22 cellular contexts compared by ENCODE assay signal in genomic region chr12:117039891-117040309, GRCh38. TPM values are rescaled to one million over a fixed set of nuclear protein-coding genes. Genes with fewer than 3 reads are reported as not detected.
DNase-seq lines count a peak whose midpoint lies in the region; ATAC-seq, FAIRE-seq and TF ChIP-seq lines count a peak whose summit lies in the region.
"Had no signal": no experiment of that assay in that cellular context is flagged by ENCODE, and none has a peak within 500 bp of the region (broad histone marks: within the 10 kb centered on the region; RNA-seq: fewer than 3 reads in every experiment).

No MANE protein-coding gene starts in this region.

- TF ChIP-seq EP300 in K562 (IDR thresholded peaks at IDR 0.05; ENCODE audit: low read length) (no peak), HepG2 (IDR thresholded peaks at IDR 0.05; ENCODE audit: low read depth in 2 of 2, low read length in 2 of 2) (no peak), HepG2 (CRISPR knock-in tag; IDR thresholded peaks at IDR 0.05; ENCODE audit: borderline replicate concordance) (no peak)

- H3K27ac ChIP-seq in BLaER1 (peak overlapping the region; percentile 74), DND-41 (ENCODE audit: low read length) (peak overlapping the region; percentile 12; the same call in 1 of the 2 replicates), K562 (ENCODE audit: extremely low read depth, low read depth, low read length) (no peak overlapping the region), HepG2 (ENCODE audit: extremely low read length, insufficient read depth, low read length) (no peak overlapping the region), esophagus squamous epithelium (no peak overlapping the region)
- H3K27ac ChIP-seq: A549, KMS-11 had no signal

- H3K36me3 ChIP-seq in BLaER1 (no peaks in the 10 kb centered on the region), DND-41 (ENCODE audit: insufficient read depth, low read length) (peaks cover 42% of the 10 kb centered on the region), K562 (ENCODE audit: control insufficient read depth, insufficient read depth, low read length) (no peaks in the 10 kb centered on the region), HepG2 (replicated peaks in 1 of 2; ENCODE audit: control insufficient read depth in 1 of 2, insufficient read depth in 2 of 2, low read length in 2 of 2) (peaks cover 5 to 8% of the 10 kb centered on the region in 2 experiments; a peak in 4 of 5 replicates), esophagus squamous epithelium (no peaks in the 10 kb centered on the region)

- TF ChIP-seq POLR2A in K562 (conservative IDR thresholded peaks at IDR 0.05): no peak
- no peak for TF ChIP-seq POLR2A in HepG2 (IDR thresholded peaks at IDR 0.05; ENCODE audit: insufficient read depth in 1 of 2, low read depth in 2 of 2, low read length in 2 of 2)
- TF ChIP-seq POLR2A in esophagus squamous epithelium (IDR thresholded peaks at IDR 0.05): no peak

- H3K9me1 ChIP-seq in K562 (ENCODE audit: control insufficient read depth, insufficient read depth, low read length): no peaks in the 10 kb centered on the region

- peak overlapping the region; percentile 89 for H3K4me2 ChIP-seq in BLaER1
- no peak overlapping the region for H3K4me2 ChIP-seq in DND-41 (ENCODE audit: insufficient read depth, low read length)
- no peak overlapping the region for H3K4me2 ChIP-seq in K562 (ENCODE audit: insufficient read depth, low read length)
- H3K4me2 ChIP-seq in HepG2 (ENCODE audit: low read depth, low read length): no peak overlapping the region
- H3K4me2 ChIP-seq: A549, GM23338, KMS-11, SK-N-SH had no signal

- H3K79me2 ChIP-seq in DND-41 (ENCODE audit: insufficient read depth, low read length) (no peaks in the 10 kb centered on the region), K562 (ENCODE audit: control insufficient read depth, insufficient read depth, low read length) (no peaks in the 10 kb centered on the region), HepG2 (ENCODE audit: insufficient read depth, low read length) (no peaks in the 10 kb centered on the region)

- 91% methylated on average over 14 of the region's 19 CpGs for WGBS in K562 (ENCODE audit: insufficient coverage, low coverage, missing lambda C conversion rate)
- 98% methylated on average over 11 of the region's 19 CpGs for WGBS in HepG2 (ENCODE audit: low lambda C conversion rate)
- 60 to 67% methylated on average over 1 to 4 of the region's 19 CpGs for WGBS in esophagus squamous epithelium, 2 donors

- no peak for DNase-seq in DND-41
- DNase-seq in K562 (ENCODE audit: extremely low read depth in 1 of 4, low spot score in 3 of 4): no peak
- DNase-seq in HepG2 (ENCODE audit: low spot score): no peak
- no peak for DNase-seq in NCI-H2107 (lab: John Stamatoyannopoulos, UW)
- no peak for DNase-seq in esophagus squamous epithelium (lab: John Stamatoyannopoulos, UW)
- DNase-seq: CD8-positive, alpha-beta T cell; NCI-H1417 treated with DMSO at 0.1 percent for 48 hours; NCI-H187 treated with DMSO at 0.1 percent for 48 hours; NCI-H226; NCI-H524; NCI-H82; OCI-M1; SHP77 treated with DMSO at 0.1 percent for 48 hours; SK-N-SH had no signal

- H2AFZ ChIP-seq in DND-41 (ENCODE audit: low read depth, low read length): no peak overlapping the region
- H2AFZ ChIP-seq in K562 (ENCODE audit: low read depth, low read length): no peak overlapping the region
- H2AFZ ChIP-seq in HepG2 (ENCODE audit: low read length): no peak overlapping the region
- H2AFZ ChIP-seq: GM23338 had no signal

- peaks cover 100% of the 10 kb centered on the region for H3K4me1 ChIP-seq in BLaER1
- no peaks in the 10 kb centered on the region for H3K4me1 ChIP-seq in DND-41 (ENCODE audit: insufficient read depth, low read length)
- H3K4me1 ChIP-seq in K562 (replicated peaks in 1 of 2; ENCODE audit: control insufficient read depth in 2 of 2, insufficient read depth in 2 of 2, low read length in 2 of 2): peaks cover 36 to 73% of the 10 kb centered on the region in 2 experiments
- H3K4me1 ChIP-seq in HepG2 (ENCODE audit: insufficient read depth, low read length): peaks cover 36% of the 10 kb centered on the region
- no peaks in the 10 kb centered on the region for H3K4me1 ChIP-seq in esophagus squamous epithelium

- H3K4me3 ChIP-seq in BLaER1: 0 out of 2 replicates have a peak overlapping the region, but pooled peaks have one; percentile 4
- no peak overlapping the region for H3K4me3 ChIP-seq in DND-41 (ENCODE audit: low read depth in 1 of 2, low read length in 2 of 2)
- H3K4me3 ChIP-seq in K562: no peak overlapping the region
- H3K4me3 ChIP-seq in HepG2 (replicated peaks in 1 of 3; ENCODE audit: insufficient read depth in 1 of 3, low read depth in 2 of 3, low read length in 3 of 3): no peak overlapping the region
- H3K4me3 ChIP-seq in esophagus squamous epithelium: no peak overlapping the region
- H3K4me3 ChIP-seq: A549, GM23338 had no signal

- POLR2A ChIA-PET in K562 (lab: Yijun Ruan, JAX) (no interaction called here), HepG2 (lab: Yijun Ruan, JAX) (no interaction called here)

- no peaks in the 10 kb centered on the region for H3K9me3 ChIP-seq in BLaER1
- H3K9me3 ChIP-seq in DND-41 (ENCODE audit: insufficient read depth, low read length, severe bottlenecking): no peaks in the 10 kb centered on the region
- no peaks in the 10 kb centered on the region for H3K9me3 ChIP-seq in K562 (replicated peaks; ENCODE audit: control insufficient read depth, insufficient read depth, low read depth, low read length)
- no peaks in the 10 kb centered on the region for H3K9me3 ChIP-seq in HepG2 (ENCODE audit: low read length)
- H3K9me3 ChIP-seq in esophagus squamous epithelium: no peaks in the 10 kb centered on the region
- H3K9me3 ChIP-seq: A549, SK-N-SH had no signal

- ATAC-seq in DND-41 (ENCODE audit: insufficient read depth, low read depth): no peak
- ATAC-seq in K562: no peak
- no peak for ATAC-seq in HepG2
- no peak for ATAC-seq in GM21786 (IDR thresholded peaks at IDR 0.05; ENCODE audit: unreplicated experiment)
- ATAC-seq: A549; CD8-positive, alpha-beta T cell; GM23338 had no signal

- TF ChIP-seq RAD21 in K562 (CRISPR knock-in tag; conservative IDR thresholded peaks at IDR 0.05 in 1 of 2, IDR thresholded peaks at IDR 0.05 in 1 of 2): no peak
- TF ChIP-seq RAD21 in HepG2 (CRISPR knock-in tag; IDR thresholded peaks at IDR 0.05): no peak

- in situ Hi-C loops in K562 (cut with MboI) (no loop called here), HepG2 (cut with HindIII; ENCODE audit: extremely low pct_ligation_motif_present, low pct_unique_long_range_greater_than_20kb) (no loop called here)

- TF ChIP-seq CTCF in DND-41 (IDR thresholded peaks at IDR 0.05; ENCODE audit: borderline replicate concordance, extremely low read depth, low read length, poor library complexity, severe bottlenecking) (no peak), K562 (IDR thresholded peaks at IDR 0.05 in 2 of 3, conservative IDR thresholded peaks at IDR 0.05 in 1 of 3; ENCODE audit: insufficient read depth in 2 of 3, low read depth in 1 of 3, low read length in 3 of 3) (no peak), HepG2 (CRISPR knock-in tag; IDR thresholded peaks at IDR 0.05) (no peak), esophagus squamous epithelium (IDR thresholded peaks at IDR 0.05) (no peak)

- intact Hi-C loops in K562 (cut with micrococcal nuclease) (no loop called here), HepG2 (cut with micrococcal nuclease; ENCODE audit: unreplicated experiment) (no loop called here), esophagus squamous epithelium (cut with DNase I) (no loop called here)

- no peaks in the 10 kb centered on the region for H4K20me1 ChIP-seq in BLaER1
- H4K20me1 ChIP-seq in DND-41 (ENCODE audit: insufficient read depth, low read length): no peaks in the 10 kb centered on the region
- no peaks in the 10 kb centered on the region for H4K20me1 ChIP-seq in K562 (replicated peaks; ENCODE audit: control insufficient read depth, insufficient read depth, low read length)
- no peaks in the 10 kb centered on the region for H4K20me1 ChIP-seq in HepG2 (ENCODE audit: insufficient read depth, low read length)

- no TSS peak for BruUV-seq in K562 (replicated peaks; lab: Mats Ljungman, UMichigan)
- BruUV-seq in HepG2 (replicated peaks; lab: Mats Ljungman, UMichigan): no TSS peak

- peaks cover 5% of the 10 kb centered on the region; the same call in 1 of the 2 replicates for H3K27me3 ChIP-seq in BLaER1
- no peaks in the 10 kb centered on the region for H3K27me3 ChIP-seq in DND-41 (ENCODE audit: insufficient read depth, low read length, poor library complexity)
- H3K27me3 ChIP-seq in K562 (ENCODE audit: control insufficient read depth in 2 of 2, insufficient read depth in 2 of 2, low read length in 2 of 2): no peaks in the 10 kb centered on the region
- no peaks in the 10 kb centered on the region for H3K27me3 ChIP-seq in HepG2 (ENCODE audit: control insufficient read depth in 1 of 2, insufficient read depth in 2 of 2, low read length in 2 of 2)
- peaks cover 0 to 37% (median 0%) of the 10 kb centered on the region in 4 donors for H3K27me3 ChIP-seq in esophagus squamous epithelium

- H3K9ac ChIP-seq in BLaER1 (peak overlapping the region; percentile 47; the same call in 1 of the 2 replicates), DND-41 (ENCODE audit: low read depth, low read length) (no peak overlapping the region), K562 (ENCODE audit: insufficient read depth in 1 of 2, low read depth in 2 of 2, low read length in 2 of 2) (no peak overlapping the region), HepG2 (ENCODE audit: insufficient read depth, low read depth, low read length) (no peak overlapping the region)
- H3K9ac ChIP-seq: KMS-11, SK-N-SH had no signal

- CTCF ChIA-PET in K562 (lab: Yijun Ruan, JAX; ENCODE audit: low intra/inter-chr PET ratio) (no interaction called here), HepG2 (lab: Yijun Ruan, JAX; ENCODE audit: low intra/inter-chr PET ratio, low total read pairs) (no interaction called here)

- FAIRE-seq in K562 (lab: Jason Lieb, UNC) (no peak), HepG2 (lab: Jason Lieb, UNC) (no peak)
- FAIRE-seq: A549, G401.6, GM19239 had no signal

RNA-seq across cellular contexts. Expression of gene TESC, which starts 59.3 kb away (rescaled TPM):
- total RNA-seq in K562 (2011; cell fraction: chromatin; rRNA removed; ENCODE audit: low replicate concordance): 16.2 and 42.2 TPM in 2 replicates
- total RNA-seq in K562 (2011; cell fraction: nucleolus; rRNA removed): 30.9 and 35.9 TPM in 2 replicates
- total RNA-seq in K562 (2011; cell fraction: nucleoplasm; rRNA removed): 12.6 and 19.2 TPM in 2 replicates
- total RNA-seq in K562 (2014; rRNA removed): 25.2 and 30.4 TPM in 2 replicates
- total RNA-seq in K562 (2014; rRNA removed; fragmentation: Illumina TruSeq; extraction: Trizol): 11.5 and 13.4 TPM in 2 replicates
- total RNA-seq in K562 (2015; rRNA removed; fragmentation: Illumina TruSeq; extraction: Trizol): 11.6 and 12.6 TPM in 2 replicates
- total RNA-seq in K562 (2021): 28.9 and 31.6 TPM in 2 replicates
- polyA plus RNA-seq in K562 (2011; rRNA removed): 21.7 and 25.3 TPM in 2 replicates
- 27.4 and 44.2 TPM in 2 replicates for polyA plus RNA-seq in K562 (2011; cell fraction: cytosol; rRNA removed)
- 24.7 and 34.1 TPM in 2 replicates for polyA plus RNA-seq in K562 (2011; cell fraction: nucleus; rRNA removed)
- polyA plus RNA-seq in K562 (2012): 14.6 and 21.7 TPM in 2 replicates
- 17.8 and 20.7 TPM in 2 replicates for polyA plus RNA-seq in K562 (2014; fragmentation: Illumina TruSeq; extraction: Trizol)
- polyA plus RNA-seq in K562 (2014; fragmentation: Nextera tagmentation; extraction: Ambion mirVana): 1 to 10 TPM in 1 of 2 experiments, under 1 TPM in 1; 0.96 to 2.0 TPM
- polyA plus RNA-seq in K562 (2014; rRNA removed): 31.8 and 32.9 TPM in 2 replicates
- 9.3 and 10.6 TPM in 2 replicates for polyA minus RNA-seq in K562 (2011; rRNA and poly(A)+ RNA removed)
- 7.7 and 8.3 TPM in 2 replicates for polyA minus RNA-seq in K562 (2011; cell fraction: cytosol; rRNA and poly(A)+ RNA removed)
- polyA minus RNA-seq in K562 (2011; cell fraction: nucleus; rRNA and poly(A)+ RNA removed): 18.8 and 20.2 TPM in 2 replicates
- total RNA-seq in HepG2 (2016; rRNA removed; fragmentation: Illumina TruSeq; extraction: Trizol): 90.4 and 95.7 TPM in 2 replicates
- total RNA-seq in HepG2 (2016; cell fraction: cytosol; rRNA removed; fragmentation: Illumina TruSeq; extraction: Trizol; ENCODE audit: low read depth): 47.9 and 55.6 TPM in 2 replicates
- total RNA-seq in HepG2 (2016; cell fraction: insoluble cytoplasmic fraction; rRNA removed; fragmentation: Illumina TruSeq; extraction: Trizol): 94.6 and 101 TPM in 2 replicates
- 73.3 and 75.8 TPM in 2 replicates for total RNA-seq in HepG2 (2016; cell fraction: membrane; rRNA removed; fragmentation: Illumina TruSeq; extraction: Trizol)
- 42.8 and 54.2 TPM in 2 replicates for total RNA-seq in HepG2 (2016; cell fraction: nucleus; rRNA removed; fragmentation: Illumina TruSeq; extraction: Trizol)
- 181 and 193 TPM in 2 replicates for polyA plus RNA-seq in HepG2 (2011; rRNA removed)
- polyA plus RNA-seq in HepG2 (2011; cell fraction: cytosol; rRNA removed): 178 and 242 TPM in 2 replicates
- polyA plus RNA-seq in HepG2 (2011; cell fraction: nucleus; rRNA removed): 194 and 196 TPM in 2 replicates
- 45.0 and 55.8 TPM in 2 replicates for polyA plus RNA-seq in HepG2 (2012)
- polyA plus RNA-seq in HepG2 (2016; cell fraction: cytosol; fragmentation: Illumina TruSeq; extraction: Trizol; ENCODE audit: low read depth): 46.7 and 59.9 TPM in 2 replicates
- 103 and 109 TPM in 2 replicates for polyA plus RNA-seq in HepG2 (2016; cell fraction: insoluble cytoplasmic fraction; fragmentation: Illumina TruSeq; extraction: Trizol; ENCODE audit: low read depth)
- polyA plus RNA-seq in HepG2 (2016; cell fraction: membrane; fragmentation: Illumina TruSeq; extraction: Trizol; ENCODE audit: low read depth): 69.1 and 76.1 TPM in 2 replicates
- polyA plus RNA-seq in HepG2 (2016; cell fraction: nucleus; fragmentation: Illumina TruSeq; extraction: Trizol; ENCODE audit: insufficient read depth, low read depth): 80.6 and 84.9 TPM in 2 replicates
- polyA minus RNA-seq in HepG2 (2011; rRNA and poly(A)+ RNA removed; ENCODE audit: low replicate concordance): 8.2 and 120 TPM in 2 replicates
- 28.3 and 29.5 TPM in 2 replicates for polyA minus RNA-seq in HepG2 (2011; cell fraction: cytosol; rRNA and poly(A)+ RNA removed)
- 89.0 and 92.2 TPM in 2 replicates for polyA minus RNA-seq in HepG2 (2011; cell fraction: nucleus; rRNA and poly(A)+ RNA removed)
- total RNA-seq in esophagus squamous epithelium: 1 to 10 TPM in 2 of 4 donors, under 1 TPM in 2; 0.83 to 4.8 (median 2.5) TPM
- total RNA-seq: M059J had no signal

Comparison
In these comparisons a context has a peak if more than half of its experiments do, and no peak if none do; other contexts are left out.
1. H3K27ac ChIP-seq: peak in BLaER1 (single experiment) and DND-41 (single experiment); none in K562 (single experiment), HepG2 (single experiment) and esophagus squamous epithelium (0 of 4).